8 cellular contexts compared by ENCODE assay signal in the genomic region with DNA sequence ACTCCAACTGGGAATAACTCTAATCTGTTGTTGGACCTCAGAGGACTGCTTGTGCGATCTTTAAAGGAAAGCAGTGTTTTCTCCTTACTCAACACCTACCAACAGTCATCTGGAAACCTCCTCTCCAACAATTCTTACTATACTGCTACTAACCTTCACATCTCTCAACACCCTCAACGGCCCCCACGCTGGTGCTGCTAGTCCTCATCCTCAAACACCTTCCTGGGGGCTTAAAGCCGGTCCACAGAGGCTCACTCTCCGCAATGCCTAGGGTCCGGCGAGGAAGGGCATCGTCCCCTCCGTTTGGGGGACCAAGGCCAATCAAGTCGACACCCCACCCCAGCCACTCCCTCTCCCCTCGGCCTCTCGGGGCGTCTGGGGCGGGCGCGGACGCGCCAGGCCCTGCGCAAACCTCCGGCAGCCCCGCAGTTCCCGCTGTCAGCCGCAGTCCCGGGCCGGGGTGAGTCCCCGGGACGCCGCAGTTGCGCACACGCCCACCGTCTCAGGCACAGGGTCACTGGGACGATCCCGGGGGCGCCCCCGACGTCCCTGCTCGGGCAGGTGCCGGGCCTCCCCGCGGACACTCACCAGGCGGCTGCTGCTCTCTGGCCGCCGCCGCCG. TPM values are rescaled to one million over a fixed set of nuclear protein-coding genes. Genes with fewer than 3 reads are reported as not detected.
DNase-seq lines count a peak whose midpoint lies in the region; ATAC-seq, FAIRE-seq and TF ChIP-seq lines count a peak whose summit lies in the region.

No MANE protein-coding gene starts in this region.

- peaks cover 44% of the 10 kb centered on the region for H3K4me1 Mint-ChIP-seq in stimulated activated effector memory CD8-positive, alpha-beta T cell treated with anti-CD3 and anti-CD28 coated beads, Interleukin-12 subunit alpha, Interleukin-12 subunit beta, amount 100 ng/mL, for 72 hours

- TF ChIP-seq POLR2A in A549 (IDR thresholded peaks at IDR 0.05; ENCODE audit: low read length) (no peak), lower leg skin (IDR thresholded peaks at IDR 0.05) (no peak)

- H3K27ac ChIP-seq in A549 (peak overlapping the region; percentile 90 to 99), SK-N-MC (no peak overlapping the region)

- TF ChIP-seq CTCF in A549 (IDR thresholded peaks at IDR 0.05): no peak
- TF ChIP-seq CTCF in lower leg skin (IDR thresholded peaks at IDR 0.05): no peak

- CTCF ChIA-PET in A549 (lab: Yijun Ruan, JAX): no interaction called here

- H3K27ac Mint-ChIP-seq in stimulated activated effector memory CD8-positive, alpha-beta T cell treated with anti-CD3 and anti-CD28 coated beads, Interleukin-12 subunit alpha, Interleukin-12 subunit beta, amount 100 ng/mL, for 72 hours: peak overlapping the region; percentile 93

- TF ChIP-seq EP300 in A549 (IDR thresholded peaks at IDR 0.05): no peak

- H3K9me3 ChIP-seq in A549: no peaks in the 10 kb centered on the region
- no peaks in the 10 kb centered on the region for H3K9me3 ChIP-seq in SK-N-MC (ENCODE audit: low read depth, low read length)

- H3K36me3 ChIP-seq in SK-N-MC (ENCODE audit: insufficient read depth, low read length): no peaks in the 10 kb centered on the region

- no peak for FAIRE-seq in A549 (lab: Jason Lieb, UNC)

- POLR2A ChIA-PET in A549 (lab: Yijun Ruan, JAX): no interaction called here

- H3K36me3 Mint-ChIP-seq in stimulated activated effector memory CD8-positive, alpha-beta T cell treated with anti-CD3 and anti-CD28 coated beads, Interleukin-12 subunit alpha, Interleukin-12 subunit beta, amount 100 ng/mL, for 72 hours: peaks cover 12% of the 10 kb centered on the region

- peak overlapping the region; percentile 69 for H3K9ac ChIP-seq in SK-N-MC (ENCODE audit: insufficient read length)

- no peak for TF ChIP-seq RAD21 in A549 (conservative IDR thresholded peaks at IDR 0.05 in 1 of 2, IDR thresholded peaks at IDR 0.05 in 1 of 2)

- intact Hi-C loops in lower leg skin (cut with DNase I; ENCODE audit: low total_unique reads): no loop called here

- peak overlapping the region; percentile 80 for H3K4me3 Mint-ChIP-seq in stimulated activated effector memory CD8-positive, alpha-beta T cell treated with anti-CD3 and anti-CD28 coated beads, Interleukin-12 subunit alpha, Interleukin-12 subunit beta, amount 100 ng/mL, for 72 hours

- H3K4me3 ChIP-seq in A549: peak overlapping the region; percentile 94
- peak overlapping the region; percentile 78 for H3K4me3 ChIP-seq in SK-N-MC
- H3K4me3 ChIP-seq in lower leg skin (ENCODE audit: low read depth, poor library complexity, severe bottlenecking): peak overlapping the region; percentile 63

- DNase-seq in A549 (ENCODE audit: low read depth in 1 of 2, low spot score in 1 of 2) (peak in 1 of 2 experiments; percentile 10), SK-N-MC (ENCODE audit: low read depth, low spot score) (no peak), lower leg skin (ENCODE audit: low spot score in 2 of 2) (peak in 1 of 2 donors; percentile 87), DMS79 (lab: John Stamatoyannopoulos, UW) (no peak)
- DNase-seq in central memory CD4-positive, alpha-beta T cell: peak; percentile 3
- DNase-seq in stimulated activated effector memory CD8-positive, alpha-beta T cell treated with anti-CD3 and anti-CD28 coated beads, Interleukin-12 subunit alpha, Interleukin-12 subunit beta, amount 100 ng/mL, for 72 hours (ENCODE audit: low spot score in 2 of 2): peak; percentile 14 to 67

- H3K4me1 ChIP-seq in A549: peaks cover 5% of the 10 kb centered on the region; the same call in 1 of the 3 replicates

- WGBS in A549 (ENCODE audit: missing lambda C conversion rate): 7% methylated on average over 4 of the region's 45 CpGs
- 0 to 34% methylated on average over 4 to 27 of the region's 45 CpGs for WGBS in lower leg skin, 2 donors

- H3K9me3 Mint-ChIP-seq in stimulated activated effector memory CD8-positive, alpha-beta T cell treated with anti-CD3 and anti-CD28 coated beads, Interleukin-12 subunit alpha, Interleukin-12 subunit beta, amount 100 ng/mL, for 72 hours: no peaks in the 10 kb centered on the region

- ATAC-seq in A549 (peak; percentile 38 to 67), GM18519 (IDR thresholded peaks at IDR 0.05; ENCODE audit: low FRiP score, unreplicated experiment) (peak; percentile 15), HG03025 (IDR thresholded peaks at IDR 0.05; ENCODE audit: low FRiP score, unreplicated experiment) (peak; percentile 17)
- ATAC-seq in stimulated activated effector memory CD8-positive, alpha-beta T cell treated with anti-CD3 and anti-CD28 coated beads, Interleukin-12 subunit alpha, Interleukin-12 subunit beta, amount 100 ng/mL, for 72 hours: peak; percentile 47

- peak overlapping the region; percentile 68 for H3K4me2 ChIP-seq in A549

TF ChIP-seq in A549, 52 proteins besides CTCF, POLR2A, EP300 and RAD21:
- TF ChIP-seq HOXB5 (CRISPR knock-in tag; IDR thresholded peaks at IDR 0.05) (no peak), PHF8 (IDR thresholded peaks at IDR 0.05; ENCODE audit: borderline replicate concordance, low read depth) (peak; percentile 48)

RNA-seq across cellular contexts. Expression of a gene that starts 0.4 kb away (rescaled TPM):
- polyA plus RNA-seq in A549 (2011; rRNA removed) (17.7 and 18.6 TPM in 2 replicates), A549 (2017; fragmentation: RNase III; extraction: RNeasy Plus Mini Kit Qiagen cat#74134 plus additional on column Dnase treatment) (11.2 to 12.2 TPM (median 11.3 TPM) in 3 replicates)
- polyA plus RNA-seq in A549 (2012; cell fraction: cytosol; rRNA removed): 5.3 and 7.7 TPM in 2 replicates
- polyA plus RNA-seq in A549 (2012; cell fraction: nucleus; rRNA removed): 5.0 and 7.9 TPM in 2 replicates
- 12.1 and 17.5 TPM in 2 replicates for polyA minus RNA-seq in A549 (2011; rRNA and poly(A)+ RNA removed)
- 10 to 100 TPM; 33.6 to 42.5 (median 39.3) TPM for total RNA-seq in lower leg skin

Comparison
In these comparisons a context has a peak if more than half of its experiments do, and no peak if none do; other contexts are left out.
1. DNase-seq: peak in central memory CD4-positive, alpha-beta T cell (single experiment) and stimulated activated effector memory CD8-positive, alpha-beta T cell treated with anti-CD3 and anti-CD28 coated beads, Interleukin-12 subunit alpha, Interleukin-12 subunit beta, amount 100 ng/mL, for 72 hours (2 of 2); none in SK-N-MC (single experiment) and DMS79 (single experiment).
2. Peak in every context shown above with its lines, with median percentiles within 50 percentile points of each other: ATAC-seq and H3K4me3 ChIP-seq.